ENCODE assay signal across 8 cellular contexts in the genomic region with DNA sequence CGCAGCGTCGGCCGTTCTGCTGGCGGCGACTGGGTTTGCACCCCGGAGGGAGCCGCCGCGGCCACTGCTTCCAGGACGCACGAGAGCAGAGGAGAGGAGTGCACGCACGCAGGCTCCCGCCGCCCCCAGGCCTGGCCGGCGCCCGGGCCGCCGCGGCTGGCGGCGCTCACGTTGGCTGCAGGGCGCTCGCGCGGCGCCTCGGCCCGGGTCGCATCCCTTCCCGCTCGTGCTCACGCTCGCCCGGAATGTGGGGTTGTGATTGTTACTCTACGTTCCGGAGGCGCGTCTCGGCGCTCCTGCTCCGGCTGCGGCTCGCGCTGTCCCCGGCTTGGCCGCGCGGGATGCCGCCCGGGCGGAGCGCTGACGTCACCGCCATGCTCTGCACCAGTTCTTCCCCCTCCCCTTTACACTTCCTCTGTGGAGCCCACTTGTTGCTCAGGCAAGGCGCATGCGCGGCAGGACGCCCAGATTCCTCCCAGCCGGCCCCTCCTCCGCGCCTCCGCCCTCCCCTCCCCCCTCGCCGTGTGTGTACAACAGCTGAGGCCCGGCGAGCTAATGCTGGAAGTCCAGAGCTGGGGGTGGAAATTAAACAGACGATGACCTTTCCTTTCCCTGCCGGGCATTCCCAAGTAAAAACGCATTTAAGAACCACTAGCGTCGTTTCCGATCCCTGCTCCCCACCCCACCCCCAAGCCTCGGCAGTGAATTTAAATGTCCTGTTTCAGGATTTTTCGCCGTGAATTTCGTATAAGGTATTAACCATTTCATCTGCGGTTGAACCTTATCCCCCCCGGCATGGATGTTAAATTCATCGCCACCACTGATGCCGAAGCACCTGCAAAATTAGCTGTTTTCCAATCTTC. TPM values are rescaled to one million over a fixed set of nuclear protein-coding genes. Genes with fewer than 3 reads are reported as not detected.
DNase-seq lines count a peak whose midpoint lies in the region; ATAC-seq and TF ChIP-seq lines count a peak whose summit lies in the region.

A gene (minus strand): TSS at position 325 of the 863 bp plus-strand sequence. CDS start 916 bp downstream, outside the sequence.

- ATAC-seq in GM21360 (IDR thresholded peaks at IDR 0.05; ENCODE audit: unreplicated experiment) (peak; percentile 70), lung (ENCODE audit: insufficient read depth, low FRiP score) (peak; percentile 67)

- H3K27me3 ChIP-seq in ectodermal cell (ENCODE audit: control insufficient read depth, insufficient read depth, low read length, poor library complexity, severe bottlenecking) (peaks cover 30% of the 10 kb centered on the region), lung (ENCODE audit: control insufficient read depth, insufficient read depth) (no peaks in the 10 kb centered on the region)

- no peaks in the 10 kb centered on the region for H3K9me3 ChIP-seq in ectodermal cell (ENCODE audit: control insufficient read depth, low read length)
- no peaks in the 10 kb centered on the region for H3K9me3 ChIP-seq in lung (ENCODE audit: control insufficient read depth in 2 of 2, insufficient read depth in 1 of 2, low read length in 1 of 2)

- peaks cover 54% of the 10 kb centered on the region for H3K4me1 ChIP-seq in ectodermal cell (ENCODE audit: control insufficient read depth, insufficient read depth, low read length)
- H3K4me1 ChIP-seq in lung (ENCODE audit: control insufficient read depth in 2 of 2, insufficient read depth in 2 of 2, low read length in 2 of 2): peaks cover 10 to 26% of the 10 kb centered on the region in 2 donors

- H3K36me3 ChIP-seq in ectodermal cell (ENCODE audit: control insufficient read depth, insufficient read depth, low read length): no peaks in the 10 kb centered on the region
- H3K36me3 ChIP-seq in lung (ENCODE audit: control insufficient read depth in 2 of 2, insufficient read depth in 2 of 2, low read length in 2 of 2): peaks cover 0 to 10% of the 10 kb centered on the region in 2 donors

- H3K4me3 ChIP-seq in ectodermal cell (ENCODE audit: insufficient read depth, low read depth, low read length) (peak within 1 kb of the TSS; percentile 71), lung (peak within 1 kb of the TSS; percentile 63)

- H3K27ac ChIP-seq in ectodermal cell (ENCODE audit: insufficient read depth, low read depth, low read length, poor library complexity, severe bottlenecking) (peak within 1 kb of the TSS; percentile 66), lung (ENCODE audit: low read depth in 1 of 2, low read length in 1 of 2) (peak within 1 kb of the TSS; percentile 100)

- no peak for TF ChIP-seq CTCF in lung (IDR thresholded peaks at IDR 0.05; ENCODE audit: control extremely low read depth, extremely low read depth)

- DNase-seq in COLO829 (ENCODE audit: low spot score) (peak; percentile 98), HT-29 (ENCODE audit: low spot score) (peak; percentile 95), lung (ENCODE audit: low spot score) (peak; percentile 99)
- DNase-seq in NK-92 treated with Interleukin-12 subunit alpha and Interleukin-12 subunit beta, amount 100 ng/mL, for 24 hours (lab: John Stamatoyannopoulos, UW): peak; percentile 94
- DNase-seq in activated CD8-positive, alpha-beta memory T cell treated with anti-CD3 and anti-CD28 coated beads for 1 hour (ENCODE audit: extremely low read depth in 1 of 2, low read depth in 1 of 2): peak; percentile 84 to 91
- DNase-seq in stimulated activated CD4-positive, alpha-beta T cell treated with anti-CD3 and anti-CD28 coated beads, TNF-alpha, amount 100 ng/mL, for 4 hours (ENCODE audit: low read depth in 3 of 3): peak; percentile 87 to 93 (median 90)

- WGBS in ectodermal cell, 2 experiments: 0 to 1% methylated on average over 83 of the region's 84 CpGs
- WGBS in lung, 2 donors: 1% methylated on average over 78 to 84 of the region's 84 CpGs

RNA-seq across cellular contexts. Expression of the gene that starts here (rescaled TPM):
- total RNA-seq in HT-29 (2014; rRNA removed; shearing (Covaris generic)): 25.7 and 31.9 TPM in 2 replicates
- polyA plus RNA-seq in ectodermal cell (2013, experiment 1 of 4): 15.5 TPM
- 12.7 TPM for polyA plus RNA-seq in ectodermal cell (2013, experiment 2 of 4)
- polyA plus RNA-seq in ectodermal cell (2013, experiment 3 of 4): 15.6 TPM
- 16.1 TPM for polyA plus RNA-seq in ectodermal cell (2013, experiment 4 of 4)
- 10 to 100 TPM; 42.4 to 52.4 TPM for total RNA-seq in lung
- polyA plus RNA-seq in lung: 10 to 100 TPM in 1 of 2 donors, 1 to 10 TPM in 1; 9.3 to 34.8 TPM

Comparison
In these comparisons a context has a peak if more than half of its experiments do, and no peak if none do; other contexts are left out.
1. Peak in every context shown above with its lines: DNase-seq, ATAC-seq, H3K4me3 ChIP-seq and H3K27ac ChIP-seq.